Comparison of ENCODE assay signal across 17 cellular contexts in the genomic region with DNA sequence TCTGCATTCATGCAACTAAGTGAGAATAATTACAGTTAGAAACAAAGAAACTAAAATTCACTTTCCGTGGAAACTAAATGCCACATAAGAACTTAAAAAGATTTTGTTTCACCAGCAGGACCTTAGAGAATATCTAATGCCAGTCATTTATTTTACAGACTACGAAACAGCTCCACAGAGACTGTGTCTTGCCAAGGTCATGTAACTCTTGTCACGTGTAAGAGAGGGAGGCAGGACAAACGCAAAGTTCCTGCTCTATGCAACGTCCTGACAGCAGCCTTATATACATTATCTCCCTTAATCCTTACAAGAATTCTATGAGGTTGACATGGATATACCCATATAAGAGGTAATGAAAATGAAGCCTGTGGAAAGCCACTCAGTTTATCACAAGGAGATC. TPM values are rescaled to one million over a fixed set of nuclear protein-coding genes. Genes with fewer than 3 reads are reported as not detected.
DNase-seq lines count a peak whose midpoint lies in the region; ATAC-seq and TF ChIP-seq lines count a peak whose summit lies in the region.
"Had no signal": no experiment of that assay in that cellular context is flagged by ENCODE, and none has a peak within 500 bp of the region (broad histone marks: within the 10 kb centered on the region; RNA-seq: fewer than 3 reads in every experiment).

No MANE protein-coding gene starts in this region.

- H3K4me1 ChIP-seq in HAP-1 = peaks cover 3% of the 10 kb centered on the region; the same call in 1 of the 2 replicates
- peaks cover 29 to 41% (median 36%) of the 10 kb centered on the region in 4 donors for H3K4me1 ChIP-seq in esophagus muscularis mucosa
- H3K4me1 ChIP-seq in left ventricle myocardium inferior = peaks cover 32% of the 10 kb centered on the region
- no peaks in the 10 kb centered on the region for H3K4me1 ChIP-seq in psoas muscle
- H3K4me1 ChIP-seq in BE2C = no peaks in the 10 kb centered on the region

- no peaks in the 10 kb centered on the region for H3K9me3 ChIP-seq in HAP-1
- H3K9me3 ChIP-seq in esophagus muscularis mucosa = no peaks in the 10 kb centered on the region
- no peaks in the 10 kb centered on the region for H3K9me3 ChIP-seq in left ventricle myocardium inferior (replicated peaks)
- no peaks in the 10 kb centered on the region for H3K9me3 ChIP-seq in psoas muscle
- no peaks in the 10 kb centered on the region for H3K9me3 ChIP-seq in BE2C

- H3K36me3 ChIP-seq in HAP-1 (replicated peaks) (peaks cover 16% of the 10 kb centered on the region), esophagus muscularis mucosa (peaks cover 0 to 36% (median 20%) of the 10 kb centered on the region in 4 donors), left ventricle myocardium inferior (peaks cover 18% of the 10 kb centered on the region), psoas muscle (ENCODE audit: insufficient read depth in 1 of 2, low read depth in 1 of 2) (peaks cover 0 to 28% of the 10 kb centered on the region in 2 donors), BE2C (peaks cover 34% of the 10 kb centered on the region)

- 50% methylated on average over 5 of the region's 5 CpGs for WGBS in esophagus muscularis mucosa
- 27 to 33% (median 28%) methylated on average over 5 of the region's 5 CpGs for WGBS in psoas muscle, 3 donors

- peak; percentile 36 to 67 (median 56) for ATAC-seq in psoas muscle

- no peaks in the 10 kb centered on the region for H3K27me3 ChIP-seq in HAP-1 (ENCODE audit: low read depth)
- no peaks in the 10 kb centered on the region for H3K27me3 ChIP-seq in esophagus muscularis mucosa
- H3K27me3 ChIP-seq in left ventricle myocardium inferior (ENCODE audit: low read depth) = no peaks in the 10 kb centered on the region
- no peaks in the 10 kb centered on the region for H3K27me3 ChIP-seq in psoas muscle (ENCODE audit: insufficient read depth in 3 of 3, low read length in 2 of 3)
- no peaks in the 10 kb centered on the region for H3K27me3 ChIP-seq in BE2C

- H3K4me3 ChIP-seq in HAP-1 = no peak overlapping the region
- H3K4me3 ChIP-seq in esophagus muscularis mucosa = no peak overlapping the region
- H3K4me3 ChIP-seq in left ventricle myocardium inferior = no peak overlapping the region
- H3K4me3 ChIP-seq in psoas muscle = no peak overlapping the region
- no peak overlapping the region for H3K4me3 ChIP-seq in BE2C (ENCODE audit: low read depth, low read length)

- H3K27ac ChIP-seq in esophagus muscularis mucosa (replicated peaks in 1 of 4) (peak overlapping the region; percentile 8 to 24 (median 16)), left ventricle myocardium inferior (replicated peaks) (peak overlapping the region; percentile 79), psoas muscle (no peak overlapping the region)

- intact Hi-C loops in esophagus muscularis mucosa (cut with DNase I) = no loop called here
- intact Hi-C loops in left ventricle myocardium inferior (cut with micrococcal nuclease) = loop anchor here (5.0 kb wide), 1 partner anchor 38 kb away; a partner anchor contains a TSS
- intact Hi-C loops in psoas muscle (cut with DNase I) = no loop called here

- TF ChIP-seq POLR2A in esophagus muscularis mucosa (IDR thresholded peaks at IDR 0.05; ENCODE audit: low read depth) = no peak

- no peak for TF ChIP-seq EP300 in esophagus muscularis mucosa (IDR thresholded peaks at IDR 0.05)

- no peak for TF ChIP-seq CTCF in esophagus muscularis mucosa (IDR thresholded peaks at IDR 0.05)
- TF ChIP-seq CTCF in left ventricle myocardium inferior (IDR thresholded peaks at IDR 0.05; ENCODE audit: borderline replicate concordance) = no peak
- TF ChIP-seq CTCF in psoas muscle (IDR thresholded peaks at IDR 0.05) = no peak
- no peak for TF ChIP-seq CTCF in BE2C (IDR thresholded peaks at IDR 0.05; ENCODE audit: low read depth, low read length)

- in situ Hi-C loops in HAP-1 (cut with MboI; ENCODE audit: low sequenced_read_pairs) = no loop called here

- DNase-seq in HAP-1 (ENCODE audit: low spot score in 2 of 2) (peak; percentile 31 to 41), esophagus muscularis mucosa (ENCODE audit: extremely low spot score) (no peak), left ventricle myocardium inferior (no peak), psoas muscle (no peak), activated T-cell treated with anti-CD3 and anti-CD28 coated beads for 4 hours (no peak), hepatic stellate cell (ENCODE audit: low spot score) (no peak), BE2C (no peak), NCI-H82 (lab: John Stamatoyannopoulos, UW) (no peak)
- DNase-seq: C1 segment of cervical spinal cord, EL, H7, NCI-H1092, NCI-H1694, NCI-H2107, NCI-H2227 treated with DMSO at 0.1 percent for 48 hours, NCI-H524, SHP77 had no signal

RNA-seq across cellular contexts. Expression of a gene that starts 39.4 kb away (rescaled TPM):
- 10 to 100 TPM; 59.6 to 88.9 (median 69.6) TPM for total RNA-seq in esophagus muscularis mucosa
- total RNA-seq in left ventricle myocardium inferior = 78.2 TPM
- 10 to 100 TPM; 27.2 to 48.2 (median 32.5) TPM for total RNA-seq in psoas muscle
- 10 to 100 TPM; 14.1 to 49.4 (median 44.2) TPM for polyA plus RNA-seq in psoas muscle
- 9.8 TPM for polyA plus RNA-seq in BE2C (2012; ENCODE audit: insufficient read depth, insufficient read length, low read depth)

RNA-seq across cellular contexts. Expression of a gene that starts 39.7 kb away (rescaled TPM):
- 10 to 100 TPM in 1 of 4 donors, 1 to 10 TPM in 3; 6.3 to 11.2 (median 9.4) TPM for total RNA-seq in esophagus muscularis mucosa
- total RNA-seq in left ventricle myocardium inferior = 18.4 TPM
- 10 to 100 TPM in 1 of 4 donors, 1 to 10 TPM in 3; 7.6 to 15.2 (median 8.3) TPM for total RNA-seq in psoas muscle
- 10 to 100 TPM; 14.1 to 37.9 (median 24.3) TPM for polyA plus RNA-seq in psoas muscle
- 12.7 TPM for polyA plus RNA-seq in BE2C (2012; ENCODE audit: insufficient read depth, insufficient read length, low read depth)

RNA-seq across cellular contexts. Expression of a gene that starts 40.0 kb away (rescaled TPM):
- total RNA-seq in esophagus muscularis mucosa (10 to 100 TPM; 14.1 to 16.2 (median 14.5) TPM), left ventricle myocardium inferior (21.4 TPM), psoas muscle (10 to 100 TPM in 3 of 4 donors, 1 to 10 TPM in 1; 9.8 to 21.0 (median 17.9) TPM)
- polyA plus RNA-seq in psoas muscle = 10 to 100 TPM in 2 of 3 donors, 1 to 10 TPM in 1; 9.6 to 17.5 (median 14.3) TPM
- 99.2 TPM for polyA plus RNA-seq in BE2C (2012; ENCODE audit: insufficient read depth, insufficient read length, low read depth)

Comparison
In these comparisons a context has a peak if more than half of its experiments do, and no peak if none do; other contexts are left out.
1. DNase-seq: peak in HAP-1 (2 of 2); none in esophagus muscularis mucosa (single experiment), left ventricle myocardium inferior (single experiment), psoas muscle (0 of 2), activated T-cell treated with anti-CD3 and anti-CD28 coated beads for 4 hours (single experiment), hepatic stellate cell (single experiment), BE2C (single experiment) and NCI-H82 (single experiment).